In the genomic region with DNA sequence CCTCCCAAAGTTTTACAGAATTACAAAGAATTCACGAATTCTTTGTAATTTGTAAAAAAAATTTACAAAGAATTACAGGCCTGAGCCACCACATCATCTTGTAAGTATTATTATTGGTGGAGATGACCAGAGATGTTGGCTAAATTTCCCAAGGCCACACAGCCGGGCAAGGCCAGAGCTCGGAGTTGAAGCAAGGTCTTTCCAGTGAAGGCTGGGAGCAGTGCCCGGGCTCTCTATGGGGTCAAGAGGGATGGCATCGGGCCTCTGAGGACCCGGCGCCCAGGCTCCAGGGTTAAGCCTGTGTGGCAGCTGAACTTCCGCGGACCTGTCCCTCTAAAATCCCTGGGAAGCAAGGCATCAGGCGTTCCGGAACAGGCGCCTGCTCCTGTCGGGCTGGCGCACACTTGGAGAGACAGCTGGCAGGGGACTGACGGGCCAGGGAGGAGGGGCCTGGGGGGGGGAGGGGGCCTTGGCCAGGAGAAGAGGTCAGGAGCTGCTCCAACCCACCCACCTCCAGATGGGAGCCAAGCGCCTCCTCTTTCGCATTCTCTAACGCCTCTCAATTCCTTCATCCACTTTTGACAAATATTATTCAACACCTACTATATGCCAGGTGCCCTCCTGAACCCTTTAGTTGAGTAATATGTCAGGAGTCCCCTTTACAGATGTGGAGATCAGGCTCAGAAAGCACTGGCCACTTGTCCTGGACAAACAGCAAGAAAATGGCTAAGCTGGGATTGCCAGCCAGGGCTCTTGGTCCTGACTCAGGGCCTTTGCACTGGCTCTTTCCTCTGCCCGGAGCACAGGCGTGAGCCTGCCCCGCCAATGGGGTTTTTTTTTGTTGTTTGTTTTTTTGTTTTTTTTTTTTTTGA, we compare ENCODE assay signal across 20 cellular contexts. TPM values are rescaled to one million over a fixed set of nuclear protein-coding genes. Genes with fewer than 3 reads are reported as not detected.
DNase-seq lines count a peak whose midpoint lies in the region; ATAC-seq, FAIRE-seq and TF ChIP-seq lines count a peak whose summit lies in the region.
"Had no signal": no experiment of that assay in that cellular context is flagged by ENCODE, and none has a peak within 500 bp of the region (broad histone marks: within the 10 kb centered on the region; RNA-seq: fewer than 3 reads in every experiment).

No MANE protein-coding gene starts in this region.

- H3K9me3 ChIP-seq in K562 (replicated peaks; ENCODE audit: control insufficient read depth, insufficient read depth, low read depth, low read length): no peaks in the 10 kb centered on the region
- no peaks in the 10 kb centered on the region for H3K9me3 ChIP-seq in neural progenitor cell (ENCODE audit: low read depth)
- H3K9me3 ChIP-seq in Karpas-422 (ENCODE audit: low read length): no peaks in the 10 kb centered on the region

- in situ Hi-C loops in K562 (cut with MboI): no loop called here

- intact Hi-C loops in K562 (cut with micrococcal nuclease): no loop called here

- H3K4me2 ChIP-seq in K562 (ENCODE audit: insufficient read depth, low read length): no peak overlapping the region
- H3K4me2 ChIP-seq in neural progenitor cell: no peak overlapping the region
- no peak overlapping the region for H3K4me2 ChIP-seq in Karpas-422 (ENCODE audit: low read depth, low read length, poor library complexity, severe bottlenecking)

- H3K27ac ChIP-seq in K562 (ENCODE audit: extremely low read depth, low read depth, low read length): no peak overlapping the region
- no peak overlapping the region for H3K27ac ChIP-seq in neural progenitor cell
- H3K27ac ChIP-seq in Karpas-422 (ENCODE audit: low read length): no peak overlapping the region
- H3K27ac ChIP-seq: HL-60 had no signal

- H3K4me1 Mint-ChIP-seq in neural progenitor cell: peaks cover 22% of the 10 kb centered on the region
- peaks cover 13% of the 10 kb centered on the region for H3K4me1 Mint-ChIP-seq in stimulated activated memory B cell treated with anti-CD40 and anti-IgM and Interleukin-4, amounts not matched to agents 10 μg/mL and 1 μg/mL and 100 μg/mL, for 72 hours

- TF ChIP-seq POLR2A in K562 (conservative IDR thresholded peaks at IDR 0.05): no peak

- TF ChIP-seq RAD21 in K562 (CRISPR knock-in tag; conservative IDR thresholded peaks at IDR 0.05 in 1 of 2, IDR thresholded peaks at IDR 0.05 in 1 of 2): no peak

- H3K9me2 ChIP-seq in Karpas-422 (replicated peaks; ENCODE audit: insufficient read depth, low read length): no peaks in the 10 kb centered on the region

- H3K27me3 ChIP-seq in K562 (ENCODE audit: control insufficient read depth in 2 of 2, insufficient read depth in 2 of 2, low read length in 2 of 2) (no peaks in the 10 kb centered on the region), neural progenitor cell (peaks cover 52% of the 10 kb centered on the region), Karpas-422 (ENCODE audit: low read length) (no peaks in the 10 kb centered on the region)

- no TSS peak for BruUV-seq in K562 (replicated peaks; lab: Mats Ljungman, UMichigan)

- H3K4me1 ChIP-seq in K562 (replicated peaks in 1 of 2; ENCODE audit: control insufficient read depth in 2 of 2, insufficient read depth in 2 of 2, low read length in 2 of 2): peaks cover 9 to 19% of the 10 kb centered on the region in 2 experiments; a peak in 4 of 5 replicates
- H3K4me1 ChIP-seq in neural progenitor cell: peaks cover 9% of the 10 kb centered on the region
- peaks cover 7% of the 10 kb centered on the region for H3K4me1 ChIP-seq in Karpas-422 (ENCODE audit: low read length)

- no peaks in the 10 kb centered on the region for H3K36me3 Mint-ChIP-seq in neural progenitor cell
- no peaks in the 10 kb centered on the region for H3K36me3 Mint-ChIP-seq in stimulated activated memory B cell treated with anti-CD40 and anti-IgM and Interleukin-4, amounts not matched to agents 10 μg/mL and 1 μg/mL and 100 μg/mL, for 72 hours

- no peak overlapping the region for H3K27ac Mint-ChIP-seq in neural progenitor cell
- H3K27ac Mint-ChIP-seq in stimulated activated memory B cell treated with anti-CD40 and anti-IgM and Interleukin-4, amounts not matched to agents 10 μg/mL and 1 μg/mL and 100 μg/mL, for 72 hours: no peak overlapping the region

- H3K9me1 ChIP-seq in K562 (ENCODE audit: control insufficient read depth, insufficient read depth, low read length): no peaks in the 10 kb centered on the region

- TF ChIP-seq CTCF in K562 (IDR thresholded peaks at IDR 0.05 in 2 of 3, conservative IDR thresholded peaks at IDR 0.05 in 1 of 3; ENCODE audit: insufficient read depth in 2 of 3, low read depth in 1 of 3, low read length in 3 of 3): no peak
- no peak for TF ChIP-seq CTCF in neural progenitor cell (IDR thresholded peaks at IDR 0.05)

- H4K20me1 ChIP-seq in K562 (replicated peaks; ENCODE audit: control insufficient read depth, insufficient read depth, low read length) (no peaks in the 10 kb centered on the region), neural progenitor cell (ENCODE audit: low read depth) (peaks cover 5% of the 10 kb centered on the region), Karpas-422 (ENCODE audit: insufficient read depth, low read depth, low read length) (0 out of 2 replicates have a peak, but pooled peaks cover 4% of the 10 kb centered on the region)

- CTCF ChIA-PET in K562 (lab: Yijun Ruan, JAX; ENCODE audit: low intra/inter-chr PET ratio): no interaction called here

- no peak for FAIRE-seq in K562 (lab: Jason Lieb, UNC)
- FAIRE-seq: HTR-8/SVneo had no signal

- H3K27me3 Mint-ChIP-seq in neural progenitor cell (ENCODE audit: insufficient read depth, low read depth): peaks cover 26% of the 10 kb centered on the region
- peaks cover 49% of the 10 kb centered on the region for H3K27me3 Mint-ChIP-seq in stimulated activated memory B cell treated with anti-CD40 and anti-IgM and Interleukin-4, amounts not matched to agents 10 μg/mL and 1 μg/mL and 100 μg/mL, for 72 hours

- ATAC-seq in K562 (no peak), HG02870 (IDR thresholded peaks at IDR 0.05; ENCODE audit: unreplicated experiment) (no peak)
- ATAC-seq in stimulated activated memory B cell treated with anti-CD40 and anti-IgM and Interleukin-4, amounts not matched to agents 10 μg/mL and 1 μg/mL and 100 μg/mL, for 72 hours: no peak

- WGBS in K562 (ENCODE audit: insufficient coverage, low coverage, missing lambda C conversion rate): 52% methylated on average over 18 of the region's 21 CpGs

- no peaks in the 10 kb centered on the region for H3K9me3 Mint-ChIP-seq in neural progenitor cell
- no peaks in the 10 kb centered on the region for H3K9me3 Mint-ChIP-seq in stimulated activated memory B cell treated with anti-CD40 and anti-IgM and Interleukin-4, amounts not matched to agents 10 μg/mL and 1 μg/mL and 100 μg/mL, for 72 hours

- no peaks in the 10 kb centered on the region for H3K79me2 ChIP-seq in K562 (ENCODE audit: control insufficient read depth, insufficient read depth, low read length)
- H3K79me2 ChIP-seq in neural progenitor cell (ENCODE audit: low read depth): no peaks in the 10 kb centered on the region
- no peaks in the 10 kb centered on the region for H3K79me2 ChIP-seq in Karpas-422 (ENCODE audit: low read length)

- peak; percentile 53 for DNase-seq in DMS 273 treated with DMSO at 0.1 percent for 48 hours (lab: John Stamatoyannopoulos, UW)
- DNase-seq in NAMALWA (ENCODE audit: low spot score): peak; percentile 1
- no peak for DNase-seq in K562 (ENCODE audit: extremely low read depth in 1 of 4, low spot score in 3 of 4)
- DNase-seq in neural progenitor cell (ENCODE audit: low spot score): peak; percentile 38
- DNase-seq in Karpas-422: no peak
- DNase-seq in hepatic stellate cell (ENCODE audit: low spot score): no peak
- DNase-seq: ACHN; AML-193; COR-L47; HCEC 1CT; NCI-H1436; NCI-H2029 treated with DMSO at 0.1 percent for 48 hours; NCI-H510A treated with DMSO at 0.1 percent for 48 hours; NK-92 treated with Interleukin-12 subunit alpha and Interleukin-12 subunit beta, amount 100 ng/mL, for 24 hours; SHP77 had no signal

- no peak for TF ChIP-seq EP300 in K562 (IDR thresholded peaks at IDR 0.05; ENCODE audit: low read length)

- H3K4me3 ChIP-seq in K562: no peak overlapping the region
- H3K4me3 ChIP-seq in neural progenitor cell: no peak overlapping the region
- H3K4me3 ChIP-seq in Karpas-422 (ENCODE audit: low read length): no peak overlapping the region

- H2AFZ ChIP-seq in K562 (ENCODE audit: low read depth, low read length): no peak overlapping the region
- no peak overlapping the region for H2AFZ ChIP-seq in neural progenitor cell (replicated peaks)
- no peak overlapping the region for H2AFZ ChIP-seq in Karpas-422 (ENCODE audit: low read length)

- H3K9ac ChIP-seq in K562 (ENCODE audit: insufficient read depth in 1 of 2, low read depth in 2 of 2, low read length in 2 of 2) (no peak overlapping the region), neural progenitor cell (no peak overlapping the region), Karpas-422 (ENCODE audit: low read length) (no peak overlapping the region)

- H3K36me3 ChIP-seq in K562 (ENCODE audit: control insufficient read depth, insufficient read depth, low read length) (no peaks in the 10 kb centered on the region), neural progenitor cell (no peaks in the 10 kb centered on the region), Karpas-422 (ENCODE audit: insufficient read depth, low read length) (no peaks in the 10 kb centered on the region)

- peaks cover 35% of the 10 kb centered on the region for H3F3A ChIP-seq in neural progenitor cell (ENCODE audit: low read depth)

- POLR2A ChIA-PET in K562 (lab: Yijun Ruan, JAX): no interaction called here

- no peak overlapping the region for H3K4me3 Mint-ChIP-seq in neural progenitor cell
- H3K4me3 Mint-ChIP-seq in stimulated activated memory B cell treated with anti-CD40 and anti-IgM and Interleukin-4, amounts not matched to agents 10 μg/mL and 1 μg/mL and 100 μg/mL, for 72 hours: no peak overlapping the region

RNA-seq across cellular contexts. Expression of gene SEMA6B, which starts 36.8 kb away (rescaled TPM):
- 3.4 and 12.9 TPM in 2 replicates for total RNA-seq in K562 (2011; cell fraction: chromatin; rRNA removed; ENCODE audit: low replicate concordance)
- 12.9 and 13.2 TPM in 2 replicates for total RNA-seq in K562 (2011; cell fraction: nucleolus; rRNA removed)
- 9.3 and 10.5 TPM in 2 replicates for total RNA-seq in K562 (2011; cell fraction: nucleoplasm; rRNA removed)
- total RNA-seq in K562 (2014; rRNA removed) (2.5 and 2.7 TPM in 2 replicates), K562 (2014; rRNA removed; fragmentation: Illumina TruSeq; extraction: Trizol) (0.57 and 0.65 TPM in 2 replicates), K562 (2015; rRNA removed; fragmentation: Illumina TruSeq; extraction: Trizol) (0.83 and 1.1 TPM in 2 replicates), K562 (2021) (3.7 and 4.6 TPM in 2 replicates), neural progenitor cell (ENCODE audit: low replicate concordance) (22.6 and 82.3 TPM in 2 replicates)
- polyA plus RNA-seq in K562 (2011; rRNA removed) (2.6 and 4.9 TPM in 2 replicates), K562 (2014; fragmentation: Illumina TruSeq; extraction: Trizol) (1.4 and 2.7 TPM in 2 replicates), K562 (2014; fragmentation: Nextera tagmentation; extraction: Ambion mirVana) (not detected), K562 (2014; rRNA removed) (1.7 and 3.8 TPM in 2 replicates)
- 6.8 and 8.8 TPM in 2 replicates for polyA plus RNA-seq in K562 (2011; cell fraction: cytosol; rRNA removed)
- polyA plus RNA-seq in K562 (2011; cell fraction: nucleus; rRNA removed): 7.2 and 8.1 TPM in 2 replicates
- polyA plus RNA-seq in K562 (2012): 1.3 and 1.6 TPM in 2 replicates
- polyA minus RNA-seq in K562 (2011; rRNA and poly(A)+ RNA removed): 5.1 and 7.6 TPM in 2 replicates
- polyA minus RNA-seq in K562 (2011; cell fraction: cytosol; rRNA and poly(A)+ RNA removed): 9.4 and 13.2 TPM in 2 replicates
- polyA minus RNA-seq in K562 (2011; cell fraction: nucleus; rRNA and poly(A)+ RNA removed): 4.4 and 7.0 TPM in 2 replicates
- total RNA-seq in Karpas-422 (2014; rRNA removed; shearing (Covaris generic); ENCODE audit: low replicate concordance): not detected in 2 replicates
- total RNA-seq: OCI-LY7 had no signal

RNA-seq across cellular contexts. Expression of gene TNFAIP8L1, which starts 43.0 kb away (rescaled TPM):
- total RNA-seq in K562 (2011; cell fraction: chromatin; rRNA removed; ENCODE audit: low replicate concordance): 10.7 and 24.6 TPM in 2 replicates
- total RNA-seq in K562 (2011; cell fraction: nucleolus; rRNA removed): 13.8 and 17.5 TPM in 2 replicates
- total RNA-seq in K562 (2011; cell fraction: nucleoplasm; rRNA removed): 10.7 and 12.8 TPM in 2 replicates
- 4.0 and 4.4 TPM in 2 replicates for total RNA-seq in K562 (2014; rRNA removed)
- total RNA-seq in K562 (2014; rRNA removed; fragmentation: Illumina TruSeq; extraction: Trizol): 4.3 and 4.6 TPM in 2 replicates
- total RNA-seq in K562 (2015; rRNA removed; fragmentation: Illumina TruSeq; extraction: Trizol): 4.9 and 5.4 TPM in 2 replicates
- 6.5 and 9.3 TPM in 2 replicates for total RNA-seq in K562 (2021)
- polyA plus RNA-seq in K562 (2011; rRNA removed): 5.7 and 8.0 TPM in 2 replicates
- 8.2 and 15.6 TPM in 2 replicates for polyA plus RNA-seq in K562 (2011; cell fraction: cytosol; rRNA removed)
- polyA plus RNA-seq in K562 (2011; cell fraction: nucleus; rRNA removed): 3.0 and 4.8 TPM in 2 replicates
- polyA plus RNA-seq in K562 (2012): 7.6 and 10.7 TPM in 2 replicates
- 6.6 and 7.3 TPM in 2 replicates for polyA plus RNA-seq in K562 (2014; fragmentation: Illumina TruSeq; extraction: Trizol)
- 1 to 10 TPM in 1 of 2 experiments, under 1 TPM in 1; 0.69 to 1.0 TPM for polyA plus RNA-seq in K562 (2014; fragmentation: Nextera tagmentation; extraction: Ambion mirVana)
- polyA plus RNA-seq in K562 (2014; rRNA removed): 6.8 and 7.3 TPM in 2 replicates
- polyA minus RNA-seq in K562 (2011; rRNA and poly(A)+ RNA removed): 4.5 and 8.6 TPM in 2 replicates
- polyA minus RNA-seq in K562 (2011; cell fraction: cytosol; rRNA and poly(A)+ RNA removed): 4.7 and 6.4 TPM in 2 replicates
- 3.0 and 4.6 TPM in 2 replicates for polyA minus RNA-seq in K562 (2011; cell fraction: nucleus; rRNA and poly(A)+ RNA removed)
- total RNA-seq in neural progenitor cell (ENCODE audit: low replicate concordance): 8.2 and 15.2 TPM in 2 replicates
- 1.8 and 9.0 TPM in 2 replicates for total RNA-seq in Karpas-422 (2014; rRNA removed; shearing (Covaris generic); ENCODE audit: low replicate concordance)

RNA-seq across cellular contexts. Expression of gene LRG1, which starts 56.4 kb away (rescaled TPM):
- total RNA-seq in K562 (2011; cell fraction: chromatin; rRNA removed; ENCODE audit: low replicate concordance): 5.0 and 14.6 TPM in 2 replicates
- 18.2 and 23.3 TPM in 2 replicates for total RNA-seq in K562 (2011; cell fraction: nucleolus; rRNA removed)
- total RNA-seq in K562 (2011; cell fraction: nucleoplasm; rRNA removed): 12.4 and 14.4 TPM in 2 replicates
- 8.4 and 10.6 TPM in 2 replicates for total RNA-seq in K562 (2014; rRNA removed)
- 3.8 and 4.6 TPM in 2 replicates for total RNA-seq in K562 (2014; rRNA removed; fragmentation: Illumina TruSeq; extraction: Trizol)
- total RNA-seq in K562 (2015; rRNA removed; fragmentation: Illumina TruSeq; extraction: Trizol): 9.4 and 9.5 TPM in 2 replicates
- total RNA-seq in K562 (2021): 11.5 and 11.7 TPM in 2 replicates
- polyA plus RNA-seq in K562 (2011; rRNA removed): 10.9 and 11.9 TPM in 2 replicates
- polyA plus RNA-seq in K562 (2011; cell fraction: cytosol; rRNA removed): 15.4 and 23.9 TPM in 2 replicates
- polyA plus RNA-seq in K562 (2011; cell fraction: nucleus; rRNA removed): 2.7 and 3.4 TPM in 2 replicates
- 9.0 and 20.7 TPM in 2 replicates for polyA plus RNA-seq in K562 (2012)
- 8.7 and 12.6 TPM in 2 replicates for polyA plus RNA-seq in K562 (2014; fragmentation: Illumina TruSeq; extraction: Trizol)
- 1 to 10 TPM; 1.5 to 5.1 TPM for polyA plus RNA-seq in K562 (2014; fragmentation: Nextera tagmentation; extraction: Ambion mirVana)
- 11.9 and 12.3 TPM in 2 replicates for polyA plus RNA-seq in K562 (2014; rRNA removed)
- 3.2 and 3.6 TPM in 2 replicates for polyA minus RNA-seq in K562 (2011; rRNA and poly(A)+ RNA removed)
- polyA minus RNA-seq in K562 (2011; cell fraction: cytosol; rRNA and poly(A)+ RNA removed): 6.2 and 7.6 TPM in 2 replicates
- 1.2 and 2.6 TPM in 2 replicates for polyA minus RNA-seq in K562 (2011; cell fraction: nucleus; rRNA and poly(A)+ RNA removed)
- 0.19 TPM in 1 of 2 replicates, not detected in the other for total RNA-seq in neural progenitor cell (ENCODE audit: low replicate concordance)
- 0.11 and 0.14 TPM in 2 replicates for total RNA-seq in Karpas-422 (2014; rRNA removed; shearing (Covaris generic); ENCODE audit: low replicate concordance)

Comparison
In these comparisons a context has a peak if more than half of its experiments do, and no peak if none do; other contexts are left out.
1. DNase-seq: peak in DMS 273 treated with DMSO at 0.1 percent for 48 hours (single experiment), NAMALWA (single experiment) and neural progenitor cell (single experiment); none in K562 (0 of 4), Karpas-422 (single experiment) and hepatic stellate cell (single experiment).